In genomic region chr2:120465012-120465700, GRCh38 we compare ENCODE assay signal across 18 cellular contexts.
"Had no signal": no experiment of that assay in that cellular context is flagged by ENCODE, and none has a peak within 500 bp of the region (broad histone marks: within the 10 kb centered on the region; RNA-seq: fewer than 3 reads in every experiment).

No MANE protein-coding gene starts in this region.

- H3K4me3 ChIP-seq: left lung, mucosa of descending colon, tibial artery, uterus had no signal

- H3K27ac ChIP-seq: heart right ventricle, left lung, tibial artery, uterus had no signal

- H3K36me3 ChIP-seq: heart right ventricle, left lung, tibial artery, uterus had no signal

- FAIRE-seq: frontal cortex had no signal

- DNase-seq: activated CD4-positive, alpha-beta T cell treated with anti-CD3 and anti-CD28 coated beads, Interleukin-2, amount 50 U/mL, for 1 hour; activated CD8-positive, alpha-beta memory T cell treated with anti-CD3 and anti-CD28 coated beads for 24 hours; activated naive CD4-positive, alpha-beta T cell; activated naive CD8-positive, alpha-beta T cell treated with anti-CD3 and anti-CD28 coated beads, Interleukin-2, amount 10 ng/mL, durations not matched to agents 7 days and 5 days; anterior cingulate cortex; cerebellar nuclear complex; effector memory CD4-positive, alpha-beta T cell; heart right ventricle; islet precursor cell; mucosa of descending colon; natural killer cell; stimulated activated CD4-positive, alpha-beta T cell treated with anti-CD3 and anti-CD28 coated beads, Interleukin-15, amount 100 ng/mL, for 24 hours; stimulated activated CD4-positive, alpha-beta T cell treated with anti-CD3 and anti-CD28 coated beads, Interleukin-4, amount 100 ng/mL, for 1 hour; stimulated activated naive B cell treated with anti-CD40 and anti-IgM and Interleukin-4, amounts not matched to agents 10 μg/mL and 1 μg/mL and 100 μg/mL, for 72 hours; uterus had no signal

- H3K27me3 ChIP-seq: left lung, uterus had no signal

- ATAC-seq: left lung; mucosa of descending colon; natural killer cell; stimulated activated naive B cell treated with anti-CD40 and anti-IgM and Interleukin-4, amounts not matched to agents 10 μg/mL and 1 μg/mL and 100 μg/mL, for 72 hours had no signal

- H3K9me3 ChIP-seq: heart right ventricle, left lung, mucosa of descending colon, tibial artery, uterus had no signal
